ENCODE assay signal across 15 cellular contexts in genomic region chr10:20898851-20899250, GRCh38. TPM values are rescaled to one million over a fixed set of nuclear protein-coding genes. Genes with fewer than 3 reads are reported as not detected.
DNase-seq lines count a peak whose midpoint lies in the region; ATAC-seq and TF ChIP-seq lines count a peak whose summit lies in the region.
"Had no signal": no experiment of that assay in that cellular context is flagged by ENCODE, and none has a peak within 500 bp of the region (broad histone marks: within the 10 kb centered on the region; RNA-seq: fewer than 3 reads in every experiment).

No MANE protein-coding gene starts in this region.

- no peaks in the 10 kb centered on the region for H3K27me3 Mint-ChIP-seq in chondrocyte (ENCODE audit: low read depth)

- ATAC-seq in HG03565 (IDR thresholded peaks at IDR 0.05; ENCODE audit: unreplicated experiment): no peak

- no peaks in the 10 kb centered on the region for H3K9me3 Mint-ChIP-seq in chondrocyte (ENCODE audit: low read depth)

- no peaks in the 10 kb centered on the region for H3K36me3 Mint-ChIP-seq in chondrocyte (ENCODE audit: low read depth)

- no peaks in the 10 kb centered on the region for H3K9me3 ChIP-seq in MG63

- no peak overlapping the region for H3K4me3 Mint-ChIP-seq in chondrocyte (ENCODE audit: unreplicated experiment)
- H3K4me3 Mint-ChIP-seq: HFFc6 had no signal

- H3K27me3 ChIP-seq in MG63: no peaks in the 10 kb centered on the region

- peak overlapping the region; percentile 4 for H3K27ac Mint-ChIP-seq in chondrocyte (ENCODE audit: unreplicated experiment)
- H3K27ac Mint-ChIP-seq: HFFc6 had no signal

- no peak overlapping the region for H3K4me3 ChIP-seq in MG63
- H3K4me3 ChIP-seq: PC-9 had no signal

- peaks cover 14% of the 10 kb centered on the region for H3K4me1 Mint-ChIP-seq in chondrocyte (ENCODE audit: low read depth)

- no peaks in the 10 kb centered on the region for H3K36me3 ChIP-seq in MG63

- no peak for TF ChIP-seq CTCF in chondrocyte (IDR thresholded peaks at IDR 0.05)

- DNase-seq in M059J (ENCODE audit: low read depth): peak; percentile 28
- peak; percentile 77 for DNase-seq in amniotic epithelial cell (ENCODE audit: low read depth)
- no peak for DNase-seq in chondrocyte (ENCODE audit: low spot score)
- DNase-seq in non-pigmented ciliary epithelial cell (ENCODE audit: low read depth): peak; percentile 63
- no peak for DNase-seq in activated CD4-positive, alpha-beta T cell treated with anti-CD3 and anti-CD28 coated beads, Interleukin-2, amount 50 U/mL, for 48 hours
- no peak for DNase-seq in MG63
- DNase-seq: AML-193, DMS79 treated with DMSO at 0.1 percent for 48 hours, HFFc6, NCI-H1048, NCI-H1436, NCI-H2029, NCI-H526, PC-9 had no signal

RNA-seq across cellular contexts. Expression of gene NEBL, which starts 1.7 kb away (rescaled TPM):
- total RNA-seq in M059J (2014; rRNA removed; shearing (Covaris generic)): 0.05 TPM in 1 of 2 replicates, not detected in the other
- 1.8 to 2.4 TPM (median 2.0 TPM) in 3 replicates for total RNA-seq in chondrocyte
- 0.03 and 0.07 TPM in 2 replicates for total RNA-seq in MG63 (2014; rRNA removed; shearing (Covaris generic); ENCODE audit: low replicate concordance)
- total RNA-seq: HFFc6 had no signal

Comparison
In these comparisons a context has a peak if more than half of its experiments do, and no peak if none do; other contexts are left out.
1. DNase-seq: peak in M059J (single experiment), amniotic epithelial cell (single experiment) and non-pigmented ciliary epithelial cell (single experiment); none in chondrocyte (single experiment), activated CD4-positive, alpha-beta T cell treated with anti-CD3 and anti-CD28 coated beads, Interleukin-2, amount 50 U/mL, for 48 hours (0 of 2) and MG63 (single experiment).